In the genomic region with DNA sequence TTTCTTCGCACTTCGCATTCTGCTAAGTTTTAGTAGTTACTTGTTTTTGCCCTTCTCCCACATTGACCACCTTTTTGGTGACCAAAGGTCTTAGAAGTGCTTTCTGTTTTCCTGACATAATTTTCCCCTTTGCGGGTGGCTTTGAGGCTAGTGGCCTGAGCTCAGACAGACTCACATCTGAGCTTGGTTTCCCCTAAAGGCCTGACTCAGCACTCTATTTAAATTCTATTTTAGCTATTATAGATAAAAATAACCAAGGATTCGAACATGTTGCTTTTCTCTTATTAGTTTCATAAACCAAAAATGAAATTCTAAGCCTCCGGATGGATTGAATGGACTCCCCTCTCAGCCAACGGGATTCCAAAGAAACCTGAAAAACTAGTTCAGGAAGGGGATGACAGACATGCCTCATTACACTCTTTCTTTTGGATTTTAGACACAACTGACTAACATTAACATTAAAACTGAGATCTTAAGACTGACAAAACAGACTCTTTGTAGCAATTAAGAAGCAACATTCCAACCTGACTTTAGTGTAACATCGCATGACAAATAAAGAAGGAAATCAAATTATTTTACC, we compare ENCODE assay signal across 18 cellular contexts.
"Had no signal": no experiment of that assay in that cellular context is flagged by ENCODE, and none has a peak within 500 bp of the region (broad histone marks: within the 10 kb centered on the region; RNA-seq: fewer than 3 reads in every experiment).

No MANE protein-coding gene starts in this region.

- H3K9me3 ChIP-seq: ascending aorta, gastroesophageal sphincter, heart left ventricle, left lung, tibial nerve, vagina had no signal

- H3K27me3 Mint-ChIP-seq: activated naive CD4-positive, alpha-beta T cell treated with anti-CD3 and anti-CD28 coated beads, Interleukin-2, amount 50 U/mL, for 24 hours; stimulated activated naive CD8-positive, alpha-beta T cell treated with anti-CD3 and anti-CD28 coated beads, Interleukin-15, Interleukin-2, amounts not matched to agents 100 ng/mL and 50 ng/mL, for 24 hours; T-helper 17 cell had no signal

- H3K4me3 ChIP-seq: ascending aorta, gastroesophageal sphincter, heart left ventricle, left lung, tibial nerve, vagina had no signal

- ATAC-seq: gastroesophageal sphincter, heart left ventricle, left lung, T-helper 17 cell had no signal

- H3K4me3 Mint-ChIP-seq: activated naive CD4-positive, alpha-beta T cell treated with anti-CD3 and anti-CD28 coated beads, Interleukin-2, amount 50 U/mL, for 24 hours; nephron progenitor cell; stimulated activated naive CD8-positive, alpha-beta T cell treated with anti-CD3 and anti-CD28 coated beads, Interleukin-15, Interleukin-2, amounts not matched to agents 100 ng/mL and 50 ng/mL, for 24 hours; T-helper 17 cell had no signal

- H3K36me3 Mint-ChIP-seq: activated naive CD4-positive, alpha-beta T cell treated with anti-CD3 and anti-CD28 coated beads, Interleukin-2, amount 50 U/mL, for 24 hours had no signal

- H3K27ac ChIP-seq: ascending aorta, gastroesophageal sphincter, heart left ventricle, left lung, tibial nerve, vagina had no signal

- H3K27me3 ChIP-seq: ascending aorta, gastroesophageal sphincter, heart left ventricle, left lung, tibial nerve, vagina had no signal

- H3K9me3 Mint-ChIP-seq: activated naive CD4-positive, alpha-beta T cell treated with anti-CD3 and anti-CD28 coated beads, Interleukin-2, amount 50 U/mL, for 24 hours; nephron progenitor cell had no signal

- FAIRE-seq: endometrium had no signal

- H3K36me3 ChIP-seq: ascending aorta, gastroesophageal sphincter, heart left ventricle, left lung, tibial nerve, vagina had no signal

- H3K4me1 Mint-ChIP-seq: activated naive CD4-positive, alpha-beta T cell treated with anti-CD3 and anti-CD28 coated beads, Interleukin-2, amount 50 U/mL, for 24 hours; nephron progenitor cell; T-helper 17 cell had no signal

- DNase-seq: activated CD4-positive, alpha-beta T cell treated with anti-CD3 and anti-CD28 coated beads for 1 hour; activated gamma-delta T cell; cerebellar nuclear complex; cortex of kidney; heart left ventricle; islet precursor cell; left lung; mammary epithelial cell; nephron progenitor cell; occipital lobe; T-helper 17 cell had no signal

- H3K27ac Mint-ChIP-seq: activated naive CD4-positive, alpha-beta T cell treated with anti-CD3 and anti-CD28 coated beads, Interleukin-2, amount 50 U/mL, for 24 hours; nephron progenitor cell; stimulated activated naive CD8-positive, alpha-beta T cell treated with anti-CD3 and anti-CD28 coated beads, Interleukin-15, Interleukin-2, amounts not matched to agents 100 ng/mL and 50 ng/mL, for 24 hours; T-helper 17 cell had no signal

- H3K4me1 ChIP-seq: ascending aorta, gastroesophageal sphincter, heart left ventricle, left lung, tibial nerve, vagina had no signal
